ENCODE assay signal across 8 cellular contexts in genomic region chr19:35776102-35776788, GRCh38. TPM values are rescaled to one million over a fixed set of nuclear protein-coding genes. Genes with fewer than 3 reads are reported as not detected.
A peak's percentile ranks its signal among the peaks of the same experiment; 100 is the strongest.
DNase-seq lines count a peak whose midpoint lies in the region; ATAC-seq, FAIRE-seq and TF ChIP-seq lines count a peak whose summit lies in the region.

No MANE protein-coding gene starts in this region.

- no peak for FAIRE-seq in GM19239 (lab: Jason Lieb, UNC)

- H3K4me1 ChIP-seq in left ventricle myocardium inferior (peaks cover 21% of the 10 kb centered on the region), uterus (peaks cover 0 to 6% of the 10 kb centered on the region in 2 donors)

- peak overlapping the region; percentile 94 for H3K4me3 ChIP-seq in left ventricle myocardium inferior
- H3K4me3 ChIP-seq in astrocyte of the cerebellum (ENCODE audit: low read depth, low read length), result peak overlapping the region; percentile 66
- peak overlapping the region; percentile 40 to 93 for H3K4me3 ChIP-seq in uterus

- in situ Hi-C loops in astrocyte of the cerebellum (cut with HindIII; ENCODE audit: low sequenced_read_pairs), result no loop called here

- intact Hi-C loops in left ventricle myocardium inferior (cut with micrococcal nuclease), result no loop called here
- intact Hi-C loops in Right ventricle myocardium superior (cut with DNase I), result no loop called here
- intact Hi-C loops in uterus (cut with DNase I; ENCODE audit: low total_unique reads), result no loop called here

- H3K36me3 ChIP-seq in left ventricle myocardium inferior, result peaks cover 13% of the 10 kb centered on the region
- H3K36me3 ChIP-seq in uterus, result no peaks in the 10 kb centered on the region

- no peak overlapping the region for H3K27ac ChIP-seq in left ventricle myocardium inferior (replicated peaks)
- peak overlapping the region; percentile 15 to 75 for H3K27ac ChIP-seq in uterus

- ATAC-seq in Right ventricle myocardium superior (ENCODE audit: poor library complexity) (no peak), memory B cell (ENCODE audit: low read depth) (no peak)

- peaks cover 11% of the 10 kb centered on the region for H3K4me1 Mint-ChIP-seq in memory B cell

- no peaks in the 10 kb centered on the region for H3K27me3 ChIP-seq in left ventricle myocardium inferior (ENCODE audit: low read depth)
- no peaks in the 10 kb centered on the region for H3K27me3 ChIP-seq in uterus

- no peaks in the 10 kb centered on the region for H3K27me3 Mint-ChIP-seq in memory B cell

- no peaks in the 10 kb centered on the region for H3K9me3 Mint-ChIP-seq in memory B cell

- TF ChIP-seq CTCF in left ventricle myocardium inferior (IDR thresholded peaks at IDR 0.05; ENCODE audit: borderline replicate concordance) (no peak), astrocyte of the cerebellum (IDR thresholded peaks at IDR 0.05; ENCODE audit: low read depth, low read length, missing control alignments) (no peak), uterus (IDR thresholded peaks at IDR 0.05) (no peak)

- DNase-seq in left ventricle myocardium inferior (no peak), Right ventricle myocardium superior (no peak), astrocyte of the cerebellum (ENCODE audit: low read depth) (no peak), memory B cell (ENCODE audit: low spot score in 2 of 2) (no peak), uterus (no peak), GM19239 (ENCODE audit: insufficient read length, low spot score) (no peak), HuH-7.5 (ENCODE audit: low spot score) (no peak), NCI-H187 treated with DMSO at 0.1 percent for 48 hours (lab: John Stamatoyannopoulos, UW) (no peak)

- peak overlapping the region; percentile 93 for H3K4me3 Mint-ChIP-seq in memory B cell

- peaks cover 2% of the 10 kb centered on the region for H3K36me3 Mint-ChIP-seq in memory B cell

- peak overlapping the region; percentile 83 for H3K27ac Mint-ChIP-seq in memory B cell

- no peak for TF ChIP-seq POLR2A in uterus (IDR thresholded peaks at IDR 0.05)

- H3K9me3 ChIP-seq in left ventricle myocardium inferior (replicated peaks) (no peaks in the 10 kb centered on the region), uterus (no peaks in the 10 kb centered on the region)

RNA-seq across cellular contexts. Expression of gene ARHGAP33, which starts 0.9 kb away (rescaled TPM):
- 3.8 TPM for total RNA-seq in left ventricle myocardium inferior
- total RNA-seq in Right ventricle myocardium superior, result 3.0 TPM
- 10 to 100 TPM in 2 of 4 donors, 1 to 10 TPM in 1, under 1 TPM in 1; 0.26 to 43.4 (median 8.9) TPM for total RNA-seq in uterus

RNA-seq across cellular contexts. Expression of gene PROSER3, which starts 18.3 kb away (rescaled TPM):
- 4.8 TPM for total RNA-seq in left ventricle myocardium inferior
- total RNA-seq in Right ventricle myocardium superior, result 5.9 TPM
- total RNA-seq in uterus, result 10 to 100 TPM in 1 of 4 donors, 1 to 10 TPM in 3; 1.0 to 52.6 (median 4.1) TPM

RNA-seq across cellular contexts. Expression of gene HSPB6, which starts 19.4 kb away (rescaled TPM):
- 899 TPM for total RNA-seq in left ventricle myocardium inferior
- 570 TPM for total RNA-seq in Right ventricle myocardium superior
- 100 to 1,000 TPM in 3 of 4 donors, 10 to 100 TPM in 1; 24.5 to 217 (median 134) TPM for total RNA-seq in uterus

RNA-seq across cellular contexts. Expression of gene LIN37, which starts 27.9 kb away (rescaled TPM):
- 6.2 TPM for total RNA-seq in left ventricle myocardium inferior
- total RNA-seq in Right ventricle myocardium superior, result 5.2 TPM
- total RNA-seq in uterus, result 10 to 100 TPM in 3 of 4 donors, 1 to 10 TPM in 1; 6.8 to 31.6 (median 16.9) TPM

RNA-seq across cellular contexts. Expression of gene PSENEN, which starts 30.8 kb away (rescaled TPM):
- 43.1 TPM for total RNA-seq in left ventricle myocardium inferior
- 40.7 TPM for total RNA-seq in Right ventricle myocardium superior
- 10 to 100 TPM in 3 of 4 donors, 1 to 10 TPM in 1; 5.3 to 37.3 (median 18.8) TPM for total RNA-seq in uterus
